ENCODE assay signal across 9 cellular contexts in genomic region chr6:87152528-87152950, GRCh38. TPM values are rescaled to one million over a fixed set of nuclear protein-coding genes. Genes with fewer than 3 reads are reported as not detected.
DNase-seq lines count a peak whose midpoint lies in the region; ATAC-seq, FAIRE-seq and TF ChIP-seq lines count a peak whose summit lies in the region.
"Had no signal": no experiment of that assay in that cellular context is flagged by ENCODE, and none has a peak within 500 bp of the region (broad histone marks: within the 10 kb centered on the region; RNA-seq: fewer than 3 reads in every experiment).

No MANE protein-coding gene starts in this region.

- intact Hi-C loops in CD4-positive, alpha-beta T cell (cut with DNase I, micrococcal nuclease): loop anchor here (5.0 to 10.0 kb wide), 5 partner anchors 252 to 1932 kb away; partner anchors contain the start of genes AKIRIN2 (in 1 of the 2), CFAP206 (in 1 of the 2), PNRC1 (in 1 of the 2) and RARS2 (in 1 of the 2)
- intact Hi-C loops in aorta (cut with DNase I): loop anchor here (5.0 to 10.0 kb wide), 4 partner anchors 72 to 322 kb away; partner anchors contain the start of genes SMIM8 (in 2 of the 2), GJB7 (in 1 of the 2) and SLC35A1 (in 1 of the 2)

- no peaks in the 10 kb centered on the region for H3K36me3 ChIP-seq in aorta (ENCODE audit: control insufficient read depth in 1 of 2, insufficient read depth in 2 of 2, low read length in 1 of 2)

- H3K4me3 ChIP-seq in astrocyte of the cerebellum (ENCODE audit: low read depth, low read length) (peak overlapping the region; percentile 38), aorta (ENCODE audit: low read length in 2 of 2) (peak overlapping the region; percentile 30 to 80)

- no peak for TF ChIP-seq CTCF in CD4-positive, alpha-beta T cell (IDR thresholded peaks at IDR 0.05)
- TF ChIP-seq CTCF in astrocyte of the cerebellum (IDR thresholded peaks at IDR 0.05; ENCODE audit: low read depth, low read length, missing control alignments): no peak

- H3K27ac ChIP-seq in CD4-positive, alpha-beta T cell (ENCODE audit: low read depth, low read length): peak overlapping the region; percentile 74
- peak overlapping the region in 1 of 2 donors; percentile 72 for H3K27ac ChIP-seq in aorta (ENCODE audit: low read depth in 1 of 2, low read length in 2 of 2)

- CTCF ChIA-PET in CD4-positive, alpha-beta T cell (lab: Charles Lee): interaction anchor here (1.4 kb wide), 1 partner anchor 13 kb away, joined by 3 read pairs; no protein-coding TSS in a partner anchor

- peak overlapping the region; percentile 88 for H3K27ac Mint-ChIP-seq in CD4-positive, alpha-beta T cell

- no peak for ATAC-seq in CD4-positive, alpha-beta T cell (ENCODE audit: poor library complexity)
- ATAC-seq in HG02852 (IDR thresholded peaks at IDR 0.05; ENCODE audit: unreplicated experiment) (peak; percentile 0), aorta (ENCODE audit: low FRiP score) (no peak), HG03520 (IDR thresholded peaks at IDR 0.05; ENCODE audit: unreplicated experiment) (no peak), HG03571 (IDR thresholded peaks at IDR 0.05; ENCODE audit: unreplicated experiment) (no peak)

- H3K9me3 Mint-ChIP-seq in CD4-positive, alpha-beta T cell: no peaks in the 10 kb centered on the region

- no peak for FAIRE-seq in RCC 7860 (lab: Jason Lieb, UNC)
- FAIRE-seq: islet of Langerhans had no signal

- peak overlapping the region; percentile 92 for H3K4me3 Mint-ChIP-seq in CD4-positive, alpha-beta T cell

- H3K9me3 ChIP-seq in CD4-positive, alpha-beta T cell (ENCODE audit: control insufficient read depth, low read length): no peaks in the 10 kb centered on the region
- no peaks in the 10 kb centered on the region for H3K9me3 ChIP-seq in aorta (ENCODE audit: control insufficient read depth, low read length)

- POLR2A ChIA-PET in CD4-positive, alpha-beta T cell (lab: Charles Lee): interaction anchor here (0.6 to 2.7 kb wide), 3 partner anchors 549 to 1928 kb away, joined by 3 to 9 read pairs (median 5); partner anchors contain the start of genes AKIRIN2 and PNRC1

- no peaks in the 10 kb centered on the region for H3K27me3 Mint-ChIP-seq in CD4-positive, alpha-beta T cell

- 5 to 6% methylated on average over 22 of the region's 22 CpGs for WGBS in aorta, 2 donors

- H3K4me1 ChIP-seq in aorta (ENCODE audit: control insufficient read depth in 1 of 2, insufficient read depth in 2 of 2, low read length in 2 of 2): no peaks in the 10 kb centered on the region

- peaks cover 24% of the 10 kb centered on the region for H3K36me3 Mint-ChIP-seq in CD4-positive, alpha-beta T cell (ENCODE audit: low read depth)

- in situ Hi-C loops in astrocyte of the cerebellum (cut with HindIII; ENCODE audit: low sequenced_read_pairs): no loop called here

- no peak for DNase-seq in CD4-positive, alpha-beta T cell
- DNase-seq in astrocyte of the cerebellum (ENCODE audit: low read depth) (no peak), medulla oblongata (ENCODE audit: extremely low spot score) (peak; percentile 51), aorta (no peak), RCC 7860 (ENCODE audit: low spot score) (no peak)

- H3K4me1 Mint-ChIP-seq in CD4-positive, alpha-beta T cell (ENCODE audit: low read depth): peaks cover 45% of the 10 kb centered on the region

- no peaks in the 10 kb centered on the region for H3K27me3 ChIP-seq in CD4-positive, alpha-beta T cell (ENCODE audit: control insufficient read depth, insufficient read depth, low read length)
- H3K27me3 ChIP-seq in aorta (ENCODE audit: control insufficient read depth in 1 of 2, insufficient read depth in 2 of 2, low read length in 1 of 2): no peaks in the 10 kb centered on the region

RNA-seq across cellular contexts. Expression of gene ZNF292, which starts 2.8 kb away (rescaled TPM):
- 10 to 100 TPM; 81.5 to 82.5 TPM for total RNA-seq in CD4-positive, alpha-beta T cell
- total RNA-seq in aorta: 10 to 100 TPM; 57.9 to 71.6 TPM
- polyA plus RNA-seq in aorta: 1 to 10 TPM; 3.4 to 7.6 TPM

RNA-seq across cellular contexts. Expression of gene CGA, which starts 57.6 kb away (rescaled TPM):
- not detected for total RNA-seq in CD4-positive, alpha-beta T cell
- not detected for total RNA-seq in aorta
- not detected for polyA plus RNA-seq in aorta
